Comparison of ENCODE assay signal across 8 cellular contexts in the genomic region with DNA sequence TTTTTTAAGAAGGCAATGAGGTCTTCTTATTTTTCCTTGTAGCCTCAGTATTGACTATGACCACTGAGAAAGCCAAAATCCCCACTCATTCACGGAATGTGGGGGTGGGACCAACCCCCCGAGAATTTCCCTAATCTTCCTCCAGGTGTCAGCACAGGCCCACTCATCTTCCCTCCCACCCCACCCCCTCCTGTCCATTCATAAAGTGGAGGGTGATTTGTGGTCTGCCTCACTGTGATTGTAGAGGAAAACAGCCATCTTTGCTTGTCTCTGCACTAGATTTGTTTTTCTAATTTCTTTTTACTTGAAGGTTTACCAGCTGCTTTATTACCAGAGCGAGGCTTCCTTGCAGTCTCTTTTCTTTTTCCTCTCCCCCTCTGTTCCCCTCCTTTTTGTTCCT.
A peak's percentile ranks its signal among the peaks of the same experiment; 100 is the strongest.
DNase-seq lines count a peak whose midpoint lies in the region; ATAC-seq lines count a peak whose summit lies in the region.

No MANE protein-coding gene starts in this region.

- H3K36me3 Mint-ChIP-seq in natural killer cell treated with Interleukin-12 subunit alpha and Interleukin-12 subunit beta and Interleukin-15 and Interleukin-18, amount 100 ng/mL, for 72 hours = peaks cover 4% of the 10 kb centered on the region

- H3K4me1 Mint-ChIP-seq in natural killer cell treated with Interleukin-12 subunit alpha and Interleukin-12 subunit beta and Interleukin-15 and Interleukin-18, amount 100 ng/mL, for 72 hours (ENCODE audit: low read depth in 2 of 2) = peaks cover 58 to 77% of the 10 kb centered on the region in 2 donors

- H3K27ac ChIP-seq in Karpas-422 (ENCODE audit: low read length) = no peak overlapping the region

- ATAC-seq in natural killer cell treated with Interleukin-12 subunit alpha and Interleukin-12 subunit beta and Interleukin-15 and Interleukin-18, amount 100 ng/mL, for 72 hours = peak; percentile 63 to 77
- no peak for ATAC-seq in GM18517 (IDR thresholded peaks at IDR 0.05; ENCODE audit: unreplicated experiment)

- no peak overlapping the region for H3K9ac ChIP-seq in Karpas-422 (ENCODE audit: low read length)

- no peaks in the 10 kb centered on the region for H3K9me2 ChIP-seq in Karpas-422 (replicated peaks; ENCODE audit: insufficient read depth, low read length)

- no peaks in the 10 kb centered on the region for H3K79me2 ChIP-seq in Karpas-422 (ENCODE audit: low read length)

- no peaks in the 10 kb centered on the region for H3K4me1 ChIP-seq in Karpas-422 (ENCODE audit: low read length)

- H3K9me3 Mint-ChIP-seq in natural killer cell treated with Interleukin-12 subunit alpha and Interleukin-12 subunit beta and Interleukin-15 and Interleukin-18, amount 100 ng/mL, for 72 hours = no peaks in the 10 kb centered on the region

- no peaks in the 10 kb centered on the region for H3K27me3 ChIP-seq in Karpas-422 (ENCODE audit: low read length)

- DNase-seq in activated gamma-delta T cell treated with Interleukin-2 at 50 U/mL for 16 hours (peak; percentile 43), activated gamma-delta T cell (lab: John Stamatoyannopoulos, UW) (no peak), Karpas-422 (peak; percentile 48), UCSD-AML1 (lab: John Stamatoyannopoulos, UW; ENCODE audit: unreplicated experiment) (peak; percentile 14), NCI-H128 (lab: John Stamatoyannopoulos, UW; ENCODE audit: unreplicated experiment) (no peak)
- peak; percentile 19 for DNase-seq in effector CD8-positive, alpha-beta T cell (lab: John Stamatoyannopoulos, UW)
- DNase-seq in natural killer cell treated with Interleukin-12 subunit alpha and Interleukin-12 subunit beta and Interleukin-15 and Interleukin-18, amount 100 ng/mL, for 72 hours (ENCODE audit: low spot score) = peak; percentile 67

- H4K20me1 ChIP-seq in Karpas-422 (ENCODE audit: insufficient read depth, low read depth, low read length) = no peaks in the 10 kb centered on the region

- peak overlapping the region; percentile 94 for H3K27ac Mint-ChIP-seq in natural killer cell treated with Interleukin-12 subunit alpha and Interleukin-12 subunit beta and Interleukin-15 and Interleukin-18, amount 100 ng/mL, for 72 hours

- no peak overlapping the region for H3K4me3 ChIP-seq in Karpas-422 (ENCODE audit: low read length)

- peaks cover 10 to 11% of the 10 kb centered on the region in 2 donors for H3K27me3 Mint-ChIP-seq in natural killer cell treated with Interleukin-12 subunit alpha and Interleukin-12 subunit beta and Interleukin-15 and Interleukin-18, amount 100 ng/mL, for 72 hours

- no peak overlapping the region for H2AFZ ChIP-seq in Karpas-422 (ENCODE audit: low read length)

- no peaks in the 10 kb centered on the region for H3K9me3 ChIP-seq in Karpas-422 (ENCODE audit: low read length)

- peak overlapping the region; percentile 86 for H3K4me3 Mint-ChIP-seq in natural killer cell treated with Interleukin-12 subunit alpha and Interleukin-12 subunit beta and Interleukin-15 and Interleukin-18, amount 100 ng/mL, for 72 hours

- H3K4me2 ChIP-seq in Karpas-422 (ENCODE audit: low read depth, low read length, poor library complexity, severe bottlenecking) = no peak overlapping the region

- H3K36me3 ChIP-seq in Karpas-422 (ENCODE audit: insufficient read depth, low read length) = no peaks in the 10 kb centered on the region

Comparison
In these comparisons a context has a peak if more than half of its experiments do, and no peak if none do; other contexts are left out.
1. DNase-seq: peak in activated gamma-delta T cell treated with Interleukin-2 at 50 U/mL for 16 hours (single experiment), Karpas-422 (single experiment), UCSD-AML1 (single experiment), effector CD8-positive, alpha-beta T cell (single experiment) and natural killer cell treated with Interleukin-12 subunit alpha and Interleukin-12 subunit beta and Interleukin-15 and Interleukin-18, amount 100 ng/mL, for 72 hours (single experiment); none in activated gamma-delta T cell (single experiment) and NCI-H128 (single experiment).